ENCODE assay signal across 25 cellular contexts in genomic region chr15:100731259-100732156, GRCh38.
DNase-seq lines count a peak whose midpoint lies in the region; ATAC-seq, FAIRE-seq and TF ChIP-seq lines count a peak whose summit lies in the region.
"Had no signal": no experiment of that assay in that cellular context is flagged by ENCODE, and none has a peak within 500 bp of the region (broad histone marks: within the 10 kb centered on the region; RNA-seq: fewer than 3 reads in every experiment).

No MANE protein-coding gene starts in this region.

- H3K27me3 Mint-ChIP-seq in Caco-2 (ENCODE audit: insufficient read depth, unreplicated experiment): no peaks in the 10 kb centered on the region
- peaks cover 3% of the 10 kb centered on the region for H3K27me3 Mint-ChIP-seq in glutamatergic neuron (ENCODE audit: unreplicated experiment)

- no peak for DNase-seq in Caco-2
- DNase-seq in HTR-8/SVneo (ENCODE audit: insufficient read length, low spot score): peak; percentile 30
- peak; percentile 39 for DNase-seq in amniotic epithelial cell (ENCODE audit: low read depth)
- peak; percentile 55 for DNase-seq in glutamatergic neuron
- no peak for DNase-seq in HAP-1 (ENCODE audit: low spot score in 2 of 2)
- DNase-seq in activated effector memory CD4-positive, alpha-beta T cell treated with Interleukin-2 at 50 U/mL for 16 hours: no peak
- no peak for DNase-seq in HuH-7.5 (ENCODE audit: low spot score)
- DNase-seq: activated naive CD4-positive, alpha-beta T cell treated with anti-CD3 and anti-CD28 coated beads, Interleukin-2, amount 10 ng/mL, durations not matched to agents 7 days and 5 days; CD8-positive, alpha-beta T cell; DMS79; effector memory CD8-positive, alpha-beta T cell; H9; hypothalamus; kidney; naive thymus-derived CD4-positive, alpha-beta T cell; NCI-H1048; NCI-H2081; NCI-H510A; stimulated activated naive CD4-positive, alpha-beta T cell; thyroid gland had no signal

- CTCF ChIA-PET in Caco-2 (lab: Charles Lee): no interaction called here

- in situ Hi-C loops in HAP-1 (cut with MboI; ENCODE audit: low sequenced_read_pairs): no loop called here

- H3K36me3 Mint-ChIP-seq in Caco-2 (ENCODE audit: insufficient read depth, unreplicated experiment) (peaks cover 5% of the 10 kb centered on the region), glutamatergic neuron (ENCODE audit: unreplicated experiment) (no peaks in the 10 kb centered on the region)
- H3K36me3 Mint-ChIP-seq: activated naive CD4-positive, alpha-beta T cell treated with anti-CD3 and anti-CD28 coated beads, Interleukin-2, amount 10 ng/mL, durations not matched to agents 7 days and 5 days; CD8-positive, alpha-beta T cell; naive thymus-derived CD4-positive, alpha-beta T cell had no signal

- intact Hi-C loops in Caco-2 (cut with micrococcal nuclease; ENCODE audit: unreplicated experiment): loop anchor here (1.0 to 5.0 kb wide), 2 partner anchors 9 to 141 kb away; no protein-coding TSS in a partner anchor

- peaks cover 32% of the 10 kb centered on the region for H3K4me1 Mint-ChIP-seq in Caco-2 (ENCODE audit: low read depth, unreplicated experiment)
- H3K4me1 Mint-ChIP-seq in glutamatergic neuron (ENCODE audit: low read depth, unreplicated experiment): peaks cover 2% of the 10 kb centered on the region
- H3K4me1 Mint-ChIP-seq: activated naive CD4-positive, alpha-beta T cell treated with anti-CD3 and anti-CD28 coated beads, Interleukin-2, amount 10 ng/mL, durations not matched to agents 7 days and 5 days had no signal

- peak overlapping the region; percentile 94 for H3K27ac Mint-ChIP-seq in Caco-2 (ENCODE audit: unreplicated experiment)
- no peak overlapping the region for H3K27ac Mint-ChIP-seq in glutamatergic neuron (ENCODE audit: unreplicated experiment)
- H3K27ac Mint-ChIP-seq: activated naive CD4-positive, alpha-beta T cell treated with anti-CD3 and anti-CD28 coated beads, Interleukin-2, amount 10 ng/mL, durations not matched to agents 7 days and 5 days; CD8-positive, alpha-beta T cell; effector memory CD8-positive, alpha-beta T cell; H9; naive thymus-derived CD4-positive, alpha-beta T cell had no signal

- H3K36me3 ChIP-seq in Caco-2 (ENCODE audit: control insufficient read depth, insufficient read depth, low read length) (no peaks in the 10 kb centered on the region), HAP-1 (replicated peaks) (no peaks in the 10 kb centered on the region)
- H3K36me3 ChIP-seq: thyroid gland had no signal

- H3K9me3 ChIP-seq in Caco-2 (no peaks in the 10 kb centered on the region; the same call in 1 of the 2 replicates), HAP-1 (no peaks in the 10 kb centered on the region)
- H3K9me3 ChIP-seq: thyroid gland had no signal

- POLR2A ChIA-PET in Caco-2 (lab: Charles Lee): no interaction called here

- H3K27me3 ChIP-seq in Caco-2 (replicated peaks; ENCODE audit: control insufficient read depth, insufficient read depth, low read length): no peaks in the 10 kb centered on the region
- H3K27me3 ChIP-seq in HAP-1 (ENCODE audit: low read depth): no peaks in the 10 kb centered on the region
- H3K27me3 ChIP-seq: thyroid gland had no signal

- FAIRE-seq in HTR-8/SVneo (lab: Jason Lieb, UNC): no peak
- FAIRE-seq: astrocyte, GM19239, kidney had no signal

- BruUV-seq in Caco-2 (replicated peaks; lab: Mats Ljungman, UMichigan): no TSS peak

- no peak overlapping the region for H3K4me3 ChIP-seq in Caco-2 (ENCODE audit: low read depth, low read length)
- no peak overlapping the region for H3K4me3 ChIP-seq in HAP-1
- H3K4me3 ChIP-seq: thyroid gland had no signal

- no peak for ATAC-seq in GM18511 (IDR thresholded peaks at IDR 0.05; ENCODE audit: unreplicated experiment)
- ATAC-seq: CD8-positive, alpha-beta T cell; effector memory CD8-positive, alpha-beta T cell; naive thymus-derived CD4-positive, alpha-beta T cell; sciatic nerve had no signal

- peaks cover 23% of the 10 kb centered on the region for H3K4me1 ChIP-seq in Caco-2
- H3K4me1 ChIP-seq in HAP-1: no peaks in the 10 kb centered on the region
- H3K4me1 ChIP-seq: parathyroid adenoma had no signal

- no peak for TF ChIP-seq CTCF in Caco-2 (IDR thresholded peaks at IDR 0.05; ENCODE audit: insufficient read depth in 1 of 2, low read depth in 1 of 2, low read length in 1 of 2, severe bottlenecking in 1 of 2, unreplicated experiment in 1 of 2)
- no peak for TF ChIP-seq CTCF in glutamatergic neuron (IDR thresholded peaks at IDR 0.05; ENCODE audit: partially characterized antibody, unreplicated experiment)

- H3K9me3 Mint-ChIP-seq in Caco-2 (ENCODE audit: unreplicated experiment) (peaks cover 10% of the 10 kb centered on the region), glutamatergic neuron (ENCODE audit: unreplicated experiment) (no peaks in the 10 kb centered on the region)
- H3K9me3 Mint-ChIP-seq: activated naive CD4-positive, alpha-beta T cell treated with anti-CD3 and anti-CD28 coated beads, Interleukin-2, amount 10 ng/mL, durations not matched to agents 7 days and 5 days; CD8-positive, alpha-beta T cell; H9 had no signal

- no peak overlapping the region for H3K4me3 Mint-ChIP-seq in Caco-2 (ENCODE audit: unreplicated experiment)
- H3K4me3 Mint-ChIP-seq in glutamatergic neuron (ENCODE audit: unreplicated experiment): no peak overlapping the region
- H3K4me3 Mint-ChIP-seq: activated naive CD4-positive, alpha-beta T cell treated with anti-CD3 and anti-CD28 coated beads, Interleukin-2, amount 10 ng/mL, durations not matched to agents 7 days and 5 days; CD8-positive, alpha-beta T cell; effector memory CD8-positive, alpha-beta T cell; H9; naive thymus-derived CD4-positive, alpha-beta T cell had no signal

Comparison
In these comparisons a context has a peak if more than half of its experiments do, and no peak if none do; other contexts are left out.
1. DNase-seq: peak in HTR-8/SVneo (single experiment), amniotic epithelial cell (single experiment) and glutamatergic neuron (single experiment); none in Caco-2 (0 of 2), HAP-1 (0 of 2), activated effector memory CD4-positive, alpha-beta T cell treated with Interleukin-2 at 50 U/mL for 16 hours (single experiment) and HuH-7.5 (single experiment).